Comparison of ENCODE assay signal across 8 cellular contexts in the genomic region with DNA sequence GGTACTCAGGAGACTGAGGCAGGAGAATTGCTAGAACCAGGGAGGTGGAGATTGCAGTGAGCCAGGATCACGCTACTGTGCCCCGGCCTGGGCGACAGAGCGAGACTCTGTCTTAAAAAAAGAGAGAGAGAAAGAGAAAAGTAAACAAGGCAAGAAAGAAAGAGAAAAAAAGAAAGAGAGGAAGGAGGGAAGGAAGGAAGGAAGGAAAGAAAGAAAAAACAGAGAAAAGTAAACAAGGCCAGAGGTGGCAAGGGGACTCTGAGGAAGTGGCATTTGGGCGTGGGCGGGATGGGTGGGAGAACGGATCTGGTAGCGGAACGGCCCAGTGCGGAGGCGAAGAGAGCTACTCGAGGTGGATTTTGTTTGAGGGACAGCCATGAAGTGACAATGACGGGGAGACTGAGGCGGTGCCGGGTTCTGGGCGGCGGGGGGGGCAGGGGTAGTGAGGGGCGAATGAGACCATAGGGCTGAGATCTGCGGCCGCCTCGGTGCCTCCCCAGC. TPM values are rescaled to one million over a fixed set of nuclear protein-coding genes. Genes with fewer than 3 reads are reported as not detected.
DNase-seq lines count a peak whose midpoint lies in the region; ATAC-seq and TF ChIP-seq lines count a peak whose summit lies in the region.

No MANE protein-coding gene starts in this region.

- TF ChIP-seq CTCF in AG04449 (IDR thresholded peaks at IDR 0.05; ENCODE audit: insufficient read depth, low read length, missing control alignments), result no peak
- TF ChIP-seq CTCF in GM10266 (IDR thresholded peaks at IDR 0.05; ENCODE audit: control insufficient read depth, insufficient read depth, low read depth, missing control alignments), result no peak

- H3K36me3 ChIP-seq in HAP-1 (replicated peaks), result no peaks in the 10 kb centered on the region; the same call in 1 of the 2 replicates
- no peaks in the 10 kb centered on the region for H3K36me3 ChIP-seq in adipocyte (ENCODE audit: control insufficient read depth, insufficient read depth, low read length, severe bottlenecking)

- H3K9me3 ChIP-seq in HAP-1 (no peaks in the 10 kb centered on the region), adipocyte (ENCODE audit: control insufficient read depth, low read length) (no peaks in the 10 kb centered on the region)

- H3K27me3 ChIP-seq in HAP-1 (ENCODE audit: low read depth) (no peaks in the 10 kb centered on the region), adipocyte (replicated peaks; ENCODE audit: control insufficient read depth, insufficient read depth, low read length) (no peaks in the 10 kb centered on the region)

- POLR2A ChIA-PET in AG04449 (lab: Yijun Ruan, JAX), result interaction anchor here (1.5 kb wide), 1 partner anchor 53 kb away, joined by 3 read pairs; no protein-coding TSS in a partner anchor

- DNase-seq in AG04449 (ENCODE audit: low read depth, low spot score), result no peak
- DNase-seq in HAP-1 (ENCODE audit: low spot score in 2 of 2), result no peak
- DNase-seq in adipocyte (ENCODE audit: low read depth), result no peak
- peak; percentile 48 for DNase-seq in medulla oblongata (ENCODE audit: extremely low spot score)
- DNase-seq in ureter (ENCODE audit: low spot score), result no peak
- DNase-seq in epidermal melanocyte (ENCODE audit: insufficient read length, low spot score), result no peak
- no peak for DNase-seq in GM10266 (ENCODE audit: extremely low spot score)

- peak overlapping the region; percentile 69 for H3K4me3 ChIP-seq in AG04449 (ENCODE audit: low read depth, low read length)
- H3K4me3 ChIP-seq in HAP-1, result peak overlapping the region; percentile 54
- peak overlapping the region; percentile 82 for H3K4me3 ChIP-seq in adipocyte (ENCODE audit: low read length)

- CTCF ChIA-PET in AG04449 (lab: Yijun Ruan, JAX), result interaction anchor here (0.8 to 18.1 kb wide), 6 partner anchors 58 to 141 kb away, joined by 3 to 666 read pairs (median 8); a partner anchor contains a TSS

- H3K4me1 ChIP-seq in HAP-1 (peaks cover 6% of the 10 kb centered on the region; the same call in 1 of the 2 replicates), adipocyte (ENCODE audit: control insufficient read depth, insufficient read depth, low read length) (peaks cover 7% of the 10 kb centered on the region)

- H3K9ac ChIP-seq in adipocyte (ENCODE audit: low read length), result peak overlapping the region; percentile 87

- in situ Hi-C loops in HAP-1 (cut with MboI; ENCODE audit: low sequenced_read_pairs), result loop anchor here (5.0 kb wide), 1 partner anchor 62 kb away; no protein-coding TSS in a partner anchor

- no peak for ATAC-seq in GM18870 (IDR thresholded peaks at IDR 0.05; ENCODE audit: unreplicated experiment)

RNA-seq across cellular contexts. Expression of a gene that starts 7.4 kb away (rescaled TPM):
- 32.9 TPM for total RNA-seq in ureter

RNA-seq across cellular contexts. Expression of a gene that starts 33.6 kb away (rescaled TPM):
- 0.34 TPM for total RNA-seq in ureter
